13 cellular contexts compared by ENCODE assay signal in genomic region chr6:166620478-166621113, GRCh38. TPM values are rescaled to one million over a fixed set of nuclear protein-coding genes. Genes with fewer than 3 reads are reported as not detected.
DNase-seq lines count a peak whose midpoint lies in the region; ATAC-seq and TF ChIP-seq lines count a peak whose summit lies in the region.
"Had no signal": no experiment of that assay in that cellular context is flagged by ENCODE, and none has a peak within 500 bp of the region (broad histone marks: within the 10 kb centered on the region; RNA-seq: fewer than 3 reads in every experiment).

No MANE protein-coding gene starts in this region.

- peak overlapping the region; percentile 51 for H3K4me3 ChIP-seq in GM23248
- peak overlapping the region; percentile 16 for H3K4me3 ChIP-seq in astrocyte of the cerebellum (ENCODE audit: low read depth, low read length)
- no peak overlapping the region for H3K4me3 ChIP-seq in fibroblast of villous mesenchyme (ENCODE audit: low read depth, low read length)
- no peak overlapping the region for H3K4me3 ChIP-seq in prostate gland
- H3K4me3 ChIP-seq: BLaER1, skin epidermis had no signal

- no peaks in the 10 kb centered on the region for H4K20me1 ChIP-seq in GM23248 (ENCODE audit: insufficient read depth)

- H3K79me2 ChIP-seq in GM23248 (ENCODE audit: insufficient read depth), result peaks cover 63% of the 10 kb centered on the region

- H3K9ac ChIP-seq in GM23248, result peak overlapping the region; percentile 67
- H3K9ac ChIP-seq: BLaER1 had no signal

- no peak for ATAC-seq in HG02610 (IDR thresholded peaks at IDR 0.05; ENCODE audit: unreplicated experiment)
- ATAC-seq in HG03565 (IDR thresholded peaks at IDR 0.05; ENCODE audit: unreplicated experiment), result no peak
- ATAC-seq in stimulated activated naive B cell treated with anti-CD40 and anti-IgM and Interleukin-4, amounts not matched to agents 10 μg/mL and 1 μg/mL and 100 μg/mL, for 72 hours (replicated peaks), result no peak

- H3K27me3 ChIP-seq in GM23248 (replicated peaks; ENCODE audit: insufficient read depth) (no peaks in the 10 kb centered on the region), prostate gland (replicated peaks; ENCODE audit: insufficient read depth) (no peaks in the 10 kb centered on the region)

- DNase-seq in GM23248 (peak; percentile 46), astrocyte of the cerebellum (ENCODE audit: low read depth) (no peak), fibroblast of villous mesenchyme (ENCODE audit: low read depth) (peak; percentile 51), prostate gland (ENCODE audit: low spot score) (no peak), NCI-H69 (lab: John Stamatoyannopoulos, UW) (no peak)
- DNase-seq in stimulated activated naive B cell treated with anti-CD40 and anti-IgM and Interleukin-4, amounts not matched to agents 10 μg/mL and 1 μg/mL and 100 μg/mL, for 72 hours, result no peak
- DNase-seq: activated CD4-positive, CD25-positive, alpha-beta regulatory T cell; NCI-H510A treated with DMSO at 0.1 percent for 48 hours; SIG-M5 had no signal

- intact Hi-C loops in prostate gland (cut with DNase I), result loop anchor here (10.0 kb wide), 1 partner anchor 156 kb away; no protein-coding TSS in a partner anchor

- no peak for TF ChIP-seq CTCF in astrocyte of the cerebellum (IDR thresholded peaks at IDR 0.05; ENCODE audit: low read depth, low read length, missing control alignments)
- no peak for TF ChIP-seq CTCF in fibroblast of villous mesenchyme (IDR thresholded peaks at IDR 0.05; ENCODE audit: insufficient read depth, low read depth, low read length)
- TF ChIP-seq CTCF in prostate gland (IDR thresholded peaks at IDR 0.05), result no peak

- H3K4me3 Mint-ChIP-seq in stimulated activated naive B cell treated with anti-CD40 and anti-IgM and Interleukin-4, amounts not matched to agents 10 μg/mL and 1 μg/mL and 100 μg/mL, for 72 hours, result no peak overlapping the region

- no peak for TF ChIP-seq POLR2A in prostate gland (IDR thresholded peaks at IDR 0.05)

- peaks cover 15 to 17% of the 10 kb centered on the region in 2 donors for H3K36me3 Mint-ChIP-seq in stimulated activated naive B cell treated with anti-CD40 and anti-IgM and Interleukin-4, amounts not matched to agents 10 μg/mL and 1 μg/mL and 100 μg/mL, for 72 hours

- H3K4me1 ChIP-seq in GM23248 (ENCODE audit: insufficient read depth), result peaks cover 64% of the 10 kb centered on the region
- H3K4me1 ChIP-seq in prostate gland (replicated peaks), result no peaks in the 10 kb centered on the region

- H2AFZ ChIP-seq in GM23248, result no peak overlapping the region

- H3K36me3 ChIP-seq in GM23248 (ENCODE audit: low read depth) (no peaks in the 10 kb centered on the region), prostate gland (no peaks in the 10 kb centered on the region)

- no peaks in the 10 kb centered on the region for H3K9me2 ChIP-seq in GM23248 (ENCODE audit: insufficient read depth)

- H3F3A ChIP-seq in GM23248 (ENCODE audit: insufficient read depth), result peaks cover 52% of the 10 kb centered on the region

- in situ Hi-C loops in GM23248 (cut with MboI), result no loop called here
- in situ Hi-C loops in astrocyte of the cerebellum (cut with HindIII; ENCODE audit: low sequenced_read_pairs), result no loop called here

- H3K9me3 ChIP-seq in GM23248 (ENCODE audit: low read depth) (no peaks in the 10 kb centered on the region), prostate gland (no peaks in the 10 kb centered on the region)
- H3K9me3 ChIP-seq: BLaER1 had no signal

- no peaks in the 10 kb centered on the region for H3K9me3 Mint-ChIP-seq in stimulated activated naive B cell treated with anti-CD40 and anti-IgM and Interleukin-4, amounts not matched to agents 10 μg/mL and 1 μg/mL and 100 μg/mL, for 72 hours

- peaks cover 0 to 8% of the 10 kb centered on the region in 2 donors for H3K4me1 Mint-ChIP-seq in stimulated activated naive B cell treated with anti-CD40 and anti-IgM and Interleukin-4, amounts not matched to agents 10 μg/mL and 1 μg/mL and 100 μg/mL, for 72 hours

- H3K4me2 ChIP-seq in GM23248 (ENCODE audit: unreplicated experiment), result peak overlapping the region; percentile 95
- H3K4me2 ChIP-seq: BLaER1 had no signal

- H3K27me3 Mint-ChIP-seq in stimulated activated naive B cell treated with anti-CD40 and anti-IgM and Interleukin-4, amounts not matched to agents 10 μg/mL and 1 μg/mL and 100 μg/mL, for 72 hours, result peaks cover 0 to 4% of the 10 kb centered on the region in 2 donors

- H3K27ac ChIP-seq in GM23248 (peak overlapping the region; percentile 87), prostate gland (peak overlapping the region; percentile 35 to 59)
- H3K27ac ChIP-seq: BLaER1 had no signal

- WGBS in GM23248 (ENCODE audit: low coverage in 1 of 2, low lambda C conversion rate in 2 of 2, missing lambda C conversion rate in 2 of 2), 2 experiments, result 58 to 65% methylated on average over 8 of the region's 8 CpGs
- WGBS in prostate gland, result 77% methylated on average over 8 of the region's 8 CpGs

- no peak overlapping the region for H3K27ac Mint-ChIP-seq in stimulated activated naive B cell treated with anti-CD40 and anti-IgM and Interleukin-4, amounts not matched to agents 10 μg/mL and 1 μg/mL and 100 μg/mL, for 72 hours

RNA-seq across cellular contexts. Expression of gene RPS6KA2, which starts 6.5 kb away (rescaled TPM):
- total RNA-seq in GM23248 (2014; rRNA removed; shearing (Covaris generic)), result 42.0 and 45.1 TPM in 2 replicates
- 44.0 and 49.0 TPM in 2 replicates for polyA plus RNA-seq in GM23248 (2016; fragmentation: Nextera tagmentation; extraction: Ambion mirVana)
- 15.5 and 20.0 TPM in 2 replicates for total RNA-seq in fibroblast of villous mesenchyme
- 10 to 100 TPM; 32.2 to 44.3 TPM for total RNA-seq in prostate gland

RNA-seq across cellular contexts. Expression of gene RAMACL, which starts 34.1 kb away (rescaled TPM):
- 0.13 and 2.1 TPM in 2 replicates for total RNA-seq in GM23248 (2014; rRNA removed; shearing (Covaris generic))
- 0.31 and 0.33 TPM in 2 replicates for polyA plus RNA-seq in GM23248 (2016; fragmentation: Nextera tagmentation; extraction: Ambion mirVana)
- 0.43 and 0.97 TPM in 2 replicates for total RNA-seq in fibroblast of villous mesenchyme
- 1 to 10 TPM in 1 of 2 donors, under 1 TPM in 1; 0.68 to 1.1 TPM for total RNA-seq in prostate gland

Comparison
In these comparisons a context has a peak if more than half of its experiments do, and no peak if none do; other contexts are left out.
1. DNase-seq: peak in GM23248 (single experiment) and fibroblast of villous mesenchyme (single experiment); none in astrocyte of the cerebellum (single experiment), prostate gland (single experiment), NCI-H69 (single experiment) and stimulated activated naive B cell treated with anti-CD40 and anti-IgM and Interleukin-4, amounts not matched to agents 10 μg/mL and 1 μg/mL and 100 μg/mL, for 72 hours (single experiment).
2. H3K4me3 ChIP-seq: peak in GM23248 (single experiment) and astrocyte of the cerebellum (single experiment); none in fibroblast of villous mesenchyme (single experiment) and prostate gland (0 of 2).